In the genomic region with DNA sequence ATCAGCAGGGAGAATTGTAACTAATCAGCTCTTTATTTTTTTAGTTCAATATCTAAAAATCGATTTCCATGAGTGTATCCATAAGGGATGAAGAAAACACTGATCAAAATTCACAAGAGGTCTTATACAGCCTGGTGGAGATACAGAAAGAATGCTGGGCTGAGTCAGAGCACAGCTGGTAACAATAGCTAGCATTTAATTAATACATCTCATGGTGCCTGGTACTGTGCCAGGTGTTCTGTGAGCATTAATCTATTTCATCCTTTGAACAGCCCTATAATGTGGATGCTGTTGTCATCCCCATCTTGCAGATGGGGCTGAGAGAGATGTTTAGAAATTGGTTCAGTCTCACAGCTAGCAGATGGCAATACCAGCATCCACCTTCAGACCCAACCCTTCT, we compare ENCODE assay signal across 1 cellular context.
TF ChIP-seq lines count a peak whose summit lies in the region.

No MANE protein-coding gene starts in this region.

TF ChIP-seq in IMR-90, 13 proteins besides CTCF, POLR2A, EP300 and RAD21:
- TF ChIP-seq BHLHE40 (IDR thresholded peaks at IDR 0.05; ENCODE audit: low read depth, low read length) (no peak), MAZ (IDR thresholded peaks at IDR 0.05; ENCODE audit: borderline replicate concordance, low read depth, low read length) (no peak), USF2 (IDR thresholded peaks at IDR 0.05; ENCODE audit: low read depth, low read length) (no peak), CEBPB (IDR thresholded peaks at IDR 0.05; ENCODE audit: low read depth, low read length) (no peak), MAFK (IDR thresholded peaks at IDR 0.05; ENCODE audit: low read depth, low read length) (no peak), RFX5 (IDR thresholded peaks at IDR 0.05; ENCODE audit: low read depth, low read length) (no peak), NFE2L2 (IDR thresholded peaks at IDR 0.05; ENCODE audit: low read depth, low read length) (no peak), FOS (IDR thresholded peaks at IDR 0.05; ENCODE audit: low read depth, low read length) (no peak)
- TF ChIP-seq, protein P1, sequence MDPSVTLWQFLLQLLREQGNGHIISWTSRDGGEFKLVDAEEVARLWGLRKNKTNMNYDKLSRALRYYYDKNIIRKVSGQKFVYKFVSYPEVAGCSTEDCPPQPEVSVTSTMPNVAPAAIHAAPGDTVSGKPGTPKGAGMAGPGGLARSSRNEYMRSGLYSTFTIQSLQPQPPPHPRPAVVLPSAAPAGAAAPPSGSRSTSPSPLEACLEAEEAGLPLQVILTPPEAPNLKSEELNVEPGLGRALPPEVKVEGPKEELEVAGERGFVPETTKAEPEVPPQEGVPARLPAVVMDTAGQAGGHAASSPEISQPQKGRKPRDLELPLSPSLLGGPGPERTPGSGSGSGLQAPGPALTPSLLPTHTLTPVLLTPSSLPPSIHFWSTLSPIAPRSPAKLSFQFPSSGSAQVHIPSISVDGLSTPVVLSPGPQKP (IDR thresholded peaks at IDR 0.05; ENCODE audit: borderline replicate concordance, low read depth, low read length) = no peak
